In genomic region chr1:81412954-81413353, GRCh38 we compare ENCODE assay signal across 19 cellular contexts.
A peak's percentile ranks its signal among the peaks of the same experiment; 100 is the strongest.
DNase-seq lines count a peak whose midpoint lies in the region; ATAC-seq and TF ChIP-seq lines count a peak whose summit lies in the region.
"Had no signal": no experiment of that assay in that cellular context is flagged by ENCODE, and none has a peak within 500 bp of the region (broad histone marks: within the 10 kb centered on the region; RNA-seq: fewer than 3 reads in every experiment).

No MANE protein-coding gene starts in this region.

- CTCF ChIA-PET in WTC11 (lab: Charles Lee) = no interaction called here

- no peak for TF ChIP-seq EP300 in gastroesophageal sphincter (IDR thresholded peaks at IDR 0.05)

- H2BK120ac ChIP-seq in trophoblast cell (ENCODE audit: insufficient read depth, low read length, poor library complexity) = no peak overlapping the region

- no peak overlapping the region for H3K4me3 Mint-ChIP-seq in WTC11
- H3K4me3 Mint-ChIP-seq: CD4-positive, CD25-positive, alpha-beta regulatory T cell; CD8-positive, alpha-beta memory T cell had no signal

- no peaks in the 10 kb centered on the region for H3K36me3 Mint-ChIP-seq in WTC11
- H3K36me3 Mint-ChIP-seq: CD4-positive, CD25-positive, alpha-beta regulatory T cell; CD8-positive, alpha-beta memory T cell had no signal

- no peak overlapping the region for H3K4me2 ChIP-seq in trophoblast cell (ENCODE audit: low read length)

- H3K4me3 ChIP-seq in trophoblast cell (ENCODE audit: low read depth, low read length) (no peak overlapping the region), gastroesophageal sphincter (no peak overlapping the region)
- H3K4me3 ChIP-seq: GM12878 had no signal

- TF ChIP-seq POLR2A in gastroesophageal sphincter (IDR thresholded peaks at IDR 0.05) = no peak

- peak overlapping the region; percentile 73 for H2BK5ac ChIP-seq in trophoblast cell (ENCODE audit: low read depth, low read length, poor library complexity)

- H3K79me1 ChIP-seq in trophoblast cell (ENCODE audit: low read length) = peaks cover 4% of the 10 kb centered on the region

- ATAC-seq in WTC11 (peak; percentile 66), gastroesophageal sphincter (no peak)
- ATAC-seq: GM12878 had no signal

- H3K27ac Mint-ChIP-seq in WTC11 = peak overlapping the region; percentile 72
- H3K27ac Mint-ChIP-seq: CD4-positive, CD25-positive, alpha-beta regulatory T cell; CD8-positive, alpha-beta memory T cell had no signal

- H3K27ac ChIP-seq in trophoblast cell (ENCODE audit: low read depth, low read length) (no peak overlapping the region), gastroesophageal sphincter (no peak overlapping the region)

- no peaks in the 10 kb centered on the region for H3K79me2 ChIP-seq in trophoblast cell (ENCODE audit: control insufficient read depth, insufficient read depth, low read length, poor library complexity)

- H3K36me3 ChIP-seq in trophoblast cell (ENCODE audit: control insufficient read depth in 1 of 2, insufficient read depth in 2 of 2, low read length in 2 of 2) (no peaks in the 10 kb centered on the region), gastroesophageal sphincter (no peaks in the 10 kb centered on the region)
- H3K36me3 ChIP-seq: BE2C had no signal

- H4K91ac ChIP-seq in trophoblast cell (ENCODE audit: low read depth, low read length) = peak overlapping the region; percentile 24

- H3K27me3 ChIP-seq in trophoblast cell (ENCODE audit: insufficient read depth, low read length) (no peaks in the 10 kb centered on the region), gastroesophageal sphincter (no peaks in the 10 kb centered on the region)
- H3K27me3 ChIP-seq: BE2C had no signal

- H3K9ac ChIP-seq in trophoblast cell (ENCODE audit: low read length) = no peak overlapping the region

- no peak overlapping the region for H3K23ac ChIP-seq in trophoblast cell (ENCODE audit: low read length)

- H3K27me3 Mint-ChIP-seq in WTC11 (ENCODE audit: low read depth) = no peaks in the 10 kb centered on the region
- H3K27me3 Mint-ChIP-seq: CD4-positive, CD25-positive, alpha-beta regulatory T cell; CD8-positive, alpha-beta memory T cell had no signal

- H2BK12ac ChIP-seq in trophoblast cell (ENCODE audit: low read length) = no peak overlapping the region

- no peak overlapping the region for H3K4ac ChIP-seq in trophoblast cell (ENCODE audit: low read depth, low read length)

- no peak overlapping the region for H4K8ac ChIP-seq in trophoblast cell (ENCODE audit: low read depth, low read length)

- POLR2A ChIA-PET in WTC11 (lab: Charles Lee) = no interaction called here

- H3K18ac ChIP-seq in trophoblast cell (ENCODE audit: low read length) = no peak overlapping the region

- TF ChIP-seq CTCF in WTC11 (IDR thresholded peaks at IDR 0.05) = no peak
- TF ChIP-seq CTCF in gastroesophageal sphincter (IDR thresholded peaks at IDR 0.05) = no peak

- no peak overlapping the region for H3K14ac ChIP-seq in trophoblast cell (ENCODE audit: low read length)

- H3K4me1 Mint-ChIP-seq in WTC11 = peaks cover 73% of the 10 kb centered on the region
- H3K4me1 Mint-ChIP-seq: CD4-positive, CD25-positive, alpha-beta regulatory T cell; CD8-positive, alpha-beta memory T cell had no signal

- no peaks in the 10 kb centered on the region for H3K9me3 Mint-ChIP-seq in WTC11

- H4K12ac ChIP-seq in trophoblast cell (ENCODE audit: low read depth, low read length) = no peak overlapping the region

- H2AFZ ChIP-seq in trophoblast cell (ENCODE audit: insufficient read depth, low read length, poor library complexity) = no peak overlapping the region

- DNase-seq in WTC11 (ENCODE audit: low spot score) = peak; percentile 39
- DNase-seq in iPS DF 19.7 (ENCODE audit: low read depth, low spot score) = peak; percentile 23
- peak; percentile 60 for DNase-seq in islet precursor cell
- DNase-seq in trophoblast cell = no peak
- no peak for DNase-seq in SW480 (ENCODE audit: low spot score)
- no peak for DNase-seq in NCI-H1417 (lab: John Stamatoyannopoulos, UW)
- DNase-seq in HuH-7.5 (ENCODE audit: low spot score) = no peak
- DNase-seq: ACHN; BE2C; C1 segment of cervical spinal cord; CD4-positive, CD25-positive, alpha-beta regulatory T cell; CD8-positive, alpha-beta memory T cell; COR-L47; DMS 273 treated with DMSO at 0.1 percent for 48 hours; DMS53; DND-41; EL had no signal

- peaks cover 2% of the 10 kb centered on the region in 2 experiments for H3K4me1 ChIP-seq in trophoblast cell (ENCODE audit: control insufficient read depth in 1 of 2, insufficient read depth in 2 of 2, low read length in 2 of 2)
- H3K4me1 ChIP-seq in gastroesophageal sphincter = peaks cover 5 to 45% (median 7%) of the 10 kb centered on the region in 3 donors
- H3K4me1 ChIP-seq: BE2C had no signal

- H3K9me3 ChIP-seq in trophoblast cell (ENCODE audit: insufficient read depth, low read depth, low read length) = no peaks in the 10 kb centered on the region
- no peaks in the 10 kb centered on the region for H3K9me3 ChIP-seq in gastroesophageal sphincter
- H3K9me3 ChIP-seq: BE2C had no signal

- no peak overlapping the region for H2AK5ac ChIP-seq in trophoblast cell (ENCODE audit: low read length)

- WGBS in trophoblast cell (ENCODE audit: extremely low coverage, insufficient coverage, insufficient read length) = no CpG with 5 or more reads among the region's 4 CpGs
- WGBS in gastroesophageal sphincter (ENCODE audit: low coverage in 1 of 2), 2 donors = 46 to 72% methylated on average over 3 to 4 of the region's 4 CpGs

TF ChIP-seq in WTC11, 78 proteins besides CTCF, POLR2A, EP300 and RAD21:
- TF ChIP-seq NR1H2 (CRISPR knock-in tag; IDR thresholded peaks at IDR 0.05) = no peak

Comparison
In these comparisons a context has a peak if more than half of its experiments do, and no peak if none do; other contexts are left out.
1. DNase-seq: peak in WTC11 (single experiment), iPS DF 19.7 (single experiment) and islet precursor cell (single experiment); none in trophoblast cell (0 of 2), SW480 (single experiment), NCI-H1417 (0 of 3) and HuH-7.5 (single experiment).